ENCODE assay signal across 19 cellular contexts in genomic region chr13:37361608-37362007, GRCh38.
"Had no signal": no experiment of that assay in that cellular context is flagged by ENCODE, and none has a peak within 500 bp of the region (broad histone marks: within the 10 kb centered on the region; RNA-seq: fewer than 3 reads in every experiment).

No MANE protein-coding gene starts in this region.

- H3K36me3 Mint-ChIP-seq: naive thymus-derived CD4-positive, alpha-beta T cell; stimulated activated effector memory CD8-positive, alpha-beta T cell treated with anti-CD3 and anti-CD28 coated beads, Interleukin-12 subunit alpha, Interleukin-12 subunit beta, amount 100 ng/mL, for 72 hours had no signal

- H3K27ac Mint-ChIP-seq: naive thymus-derived CD4-positive, alpha-beta T cell; nephron progenitor cell; stimulated activated effector memory CD8-positive, alpha-beta T cell treated with anti-CD3 and anti-CD28 coated beads, Interleukin-12 subunit alpha, Interleukin-12 subunit beta, amount 100 ng/mL, for 72 hours had no signal

- H3K4me1 Mint-ChIP-seq: nephron progenitor cell; stimulated activated effector memory CD8-positive, alpha-beta T cell treated with anti-CD3 and anti-CD28 coated beads, Interleukin-12 subunit alpha, Interleukin-12 subunit beta, amount 100 ng/mL, for 72 hours had no signal

- H3K4me1 ChIP-seq: esophagus muscularis mucosa, psoas muscle, right lobe of liver, suprapubic skin, tibial artery had no signal

- H3K9me3 ChIP-seq: esophagus muscularis mucosa, psoas muscle, right lobe of liver, suprapubic skin, tibial artery, upper lobe of left lung had no signal

- H3K4me3 Mint-ChIP-seq: naive thymus-derived CD4-positive, alpha-beta T cell; nephron progenitor cell; stimulated activated effector memory CD8-positive, alpha-beta T cell treated with anti-CD3 and anti-CD28 coated beads, Interleukin-12 subunit alpha, Interleukin-12 subunit beta, amount 100 ng/mL, for 72 hours had no signal

- DNase-seq: cortex of kidney; dorsolateral prefrontal cortex; effector CD8-positive, alpha-beta T cell; foreskin fibroblast; kidney glomerular epithelial cell; naive thymus-derived CD4-positive, alpha-beta T cell; nephron progenitor cell; psoas muscle; retina; right lobe of liver; stimulated activated CD4-positive, alpha-beta T cell treated with anti-CD3 and anti-CD28 coated beads, Interleukin-4, amount 100 ng/mL, for 1 hour; stimulated activated CD8-positive, alpha-beta memory T cell treated with anti-CD3 and anti-CD28 coated beads, Interleukin-4, amount 100 ng/mL, for 48 hours; stimulated activated naive CD8-positive, alpha-beta T cell treated with anti-CD3 and anti-CD28 coated beads, Interleukin-15, Interleukin-2, amounts not matched to agents 100 U/mL and 50 U/mL, for 24 hours; tibial artery; upper lobe of left lung had no signal

- H3K4me2 ChIP-seq: hepatocyte had no signal

- H3K27ac ChIP-seq: dorsolateral prefrontal cortex, esophagus muscularis mucosa, hepatocyte, psoas muscle, right lobe of liver, suprapubic skin, tibial artery, upper lobe of left lung had no signal

- H3K9me3 Mint-ChIP-seq: nephron progenitor cell had no signal

- H2AFZ ChIP-seq: hepatocyte had no signal

- H3K27me3 ChIP-seq: dorsolateral prefrontal cortex, esophagus muscularis mucosa, hepatocyte, right lobe of liver, suprapubic skin, tibial artery, upper lobe of left lung had no signal

- H3K79me2 ChIP-seq: hepatocyte had no signal

- H3K4me3 ChIP-seq: dorsolateral prefrontal cortex, esophagus muscularis mucosa, hepatocyte, psoas muscle, right lobe of liver, suprapubic skin, tibial artery, upper lobe of left lung had no signal

- H3K36me3 ChIP-seq: esophagus muscularis mucosa, right lobe of liver, suprapubic skin, tibial artery, upper lobe of left lung had no signal
